Comparison of ENCODE assay signal across 12 cellular contexts in genomic region chr21:33301632-33302002, GRCh38. TPM values are rescaled to one million over a fixed set of nuclear protein-coding genes. Genes with fewer than 3 reads are reported as not detected.
DNase-seq lines count a peak whose midpoint lies in the region; ATAC-seq and TF ChIP-seq lines count a peak whose summit lies in the region.
"Had no signal": no experiment of that assay in that cellular context is flagged by ENCODE, and none has a peak within 500 bp of the region (broad histone marks: within the 10 kb centered on the region; RNA-seq: fewer than 3 reads in every experiment).

No MANE protein-coding gene starts in this region.

- no peaks in the 10 kb centered on the region for H3K9me3 Mint-ChIP-seq in neural progenitor cell

- no peaks in the 10 kb centered on the region for H3K79me2 ChIP-seq in neural progenitor cell (ENCODE audit: low read depth)

- H3K27ac Mint-ChIP-seq in neural progenitor cell = peak overlapping the region; percentile 14

- TF ChIP-seq POLR2A in uterus (IDR thresholded peaks at IDR 0.05) = no peak

- no peaks in the 10 kb centered on the region for H4K20me1 ChIP-seq in neural progenitor cell (ENCODE audit: low read depth)

- H3K9me3 ChIP-seq in right atrium auricular region (no peaks in the 10 kb centered on the region), neural progenitor cell (ENCODE audit: low read depth) (no peaks in the 10 kb centered on the region), uterus (no peaks in the 10 kb centered on the region)

- no peak overlapping the region for H2AFZ ChIP-seq in neural progenitor cell (replicated peaks)

- intact Hi-C loops in Right ventricle myocardium inferior (cut with DNase I) (no loop called here), uterus (cut with DNase I; ENCODE audit: low total_unique reads) (no loop called here), posterior cingulate gyrus (cut with DNase I) (no loop called here)

- H3K36me3 ChIP-seq in right atrium auricular region (no peaks in the 10 kb centered on the region), neural progenitor cell (no peaks in the 10 kb centered on the region), uterus (no peaks in the 10 kb centered on the region)

- H3K4me1 ChIP-seq in right atrium auricular region (peaks cover 0 to 5% of the 10 kb centered on the region in 2 donors), neural progenitor cell (no peaks in the 10 kb centered on the region), uterus (no peaks in the 10 kb centered on the region)

- peak overlapping the region; percentile 50 to 57 for H3K27ac ChIP-seq in right atrium auricular region
- peak overlapping the region; percentile 76 for H3K27ac ChIP-seq in caudate nucleus (ENCODE audit: low read depth, low read length)
- H3K27ac ChIP-seq in neural progenitor cell = no peak overlapping the region
- H3K27ac ChIP-seq in uterus = peak overlapping the region; percentile 58 to 70

- H3K36me3 Mint-ChIP-seq in neural progenitor cell = no peaks in the 10 kb centered on the region

- H3K4me1 Mint-ChIP-seq in neural progenitor cell = peaks cover 21% of the 10 kb centered on the region

- H3K4me2 ChIP-seq in neural progenitor cell = no peak overlapping the region

- TF ChIP-seq CTCF in right atrium auricular region (IDR thresholded peaks at IDR 0.05) (no peak), neural progenitor cell (IDR thresholded peaks at IDR 0.05) (no peak), uterus (IDR thresholded peaks at IDR 0.05) (no peak)

- H3K27me3 Mint-ChIP-seq in neural progenitor cell (ENCODE audit: insufficient read depth, low read depth) = peaks cover 6% of the 10 kb centered on the region

- H3K9ac ChIP-seq in neural progenitor cell = no peak overlapping the region

- no peak overlapping the region for H3K4me3 Mint-ChIP-seq in neural progenitor cell

- H3K27me3 ChIP-seq in right atrium auricular region (no peaks in the 10 kb centered on the region), neural progenitor cell (no peaks in the 10 kb centered on the region), uterus (no peaks in the 10 kb centered on the region)

- H3K4me3 ChIP-seq in right atrium auricular region (no peak overlapping the region), neural progenitor cell (no peak overlapping the region), uterus (no peak overlapping the region)

- DNase-seq in right atrium auricular region (ENCODE audit: low spot score) (no peak), Right ventricle myocardium inferior (ENCODE audit: missing footprints) (no peak), caudate nucleus (lab: John Stamatoyannopoulos, UW) (no peak), neural progenitor cell (ENCODE audit: low spot score) (no peak), uterus (no peak), NCI-H774 (lab: John Stamatoyannopoulos, UW) (no peak), NCI-H82 treated with DMSO at 0.1 percent for 48 hours (lab: John Stamatoyannopoulos, UW; ENCODE audit: unreplicated experiment) (no peak), posterior cingulate gyrus (no peak)
- DNase-seq: activated naive CD4-positive, alpha-beta T cell; islet precursor cell; NCI-H510A; stimulated activated CD4-positive, alpha-beta T cell treated with anti-CD3 and anti-CD28 coated beads, Interleukin-4, amount 100 ng/mL, for 1 hour had no signal

- peaks cover 6% of the 10 kb centered on the region for H3F3A ChIP-seq in neural progenitor cell (ENCODE audit: low read depth)

- no peak for ATAC-seq in Right ventricle myocardium inferior

RNA-seq across cellular contexts. Expression of gene IFNAR1, which starts 23.2 kb away (rescaled TPM):
- total RNA-seq in right atrium auricular region (10 to 100 TPM; 20.0 to 24.6 TPM), Right ventricle myocardium inferior (31.6 TPM), neural progenitor cell (ENCODE audit: low replicate concordance) (6.0 and 9.5 TPM in 2 replicates), uterus (100 to 1,000 TPM in 1 of 4 donors, 10 to 100 TPM in 3; 26.8 to 115 (median 39.3) TPM)

RNA-seq across cellular contexts. Expression of gene IL10RB, which starts 35.5 kb away (rescaled TPM):
- total RNA-seq in right atrium auricular region (10 to 100 TPM; 10.2 to 21.8 TPM), Right ventricle myocardium inferior (8.9 TPM), neural progenitor cell (ENCODE audit: low replicate concordance) (3.1 and 5.6 TPM in 2 replicates), uterus (10 to 100 TPM; 17.9 to 45.5 (median 27.7) TPM)
